Comparison of ENCODE assay signal across 2 cellular contexts in the genomic region with DNA sequence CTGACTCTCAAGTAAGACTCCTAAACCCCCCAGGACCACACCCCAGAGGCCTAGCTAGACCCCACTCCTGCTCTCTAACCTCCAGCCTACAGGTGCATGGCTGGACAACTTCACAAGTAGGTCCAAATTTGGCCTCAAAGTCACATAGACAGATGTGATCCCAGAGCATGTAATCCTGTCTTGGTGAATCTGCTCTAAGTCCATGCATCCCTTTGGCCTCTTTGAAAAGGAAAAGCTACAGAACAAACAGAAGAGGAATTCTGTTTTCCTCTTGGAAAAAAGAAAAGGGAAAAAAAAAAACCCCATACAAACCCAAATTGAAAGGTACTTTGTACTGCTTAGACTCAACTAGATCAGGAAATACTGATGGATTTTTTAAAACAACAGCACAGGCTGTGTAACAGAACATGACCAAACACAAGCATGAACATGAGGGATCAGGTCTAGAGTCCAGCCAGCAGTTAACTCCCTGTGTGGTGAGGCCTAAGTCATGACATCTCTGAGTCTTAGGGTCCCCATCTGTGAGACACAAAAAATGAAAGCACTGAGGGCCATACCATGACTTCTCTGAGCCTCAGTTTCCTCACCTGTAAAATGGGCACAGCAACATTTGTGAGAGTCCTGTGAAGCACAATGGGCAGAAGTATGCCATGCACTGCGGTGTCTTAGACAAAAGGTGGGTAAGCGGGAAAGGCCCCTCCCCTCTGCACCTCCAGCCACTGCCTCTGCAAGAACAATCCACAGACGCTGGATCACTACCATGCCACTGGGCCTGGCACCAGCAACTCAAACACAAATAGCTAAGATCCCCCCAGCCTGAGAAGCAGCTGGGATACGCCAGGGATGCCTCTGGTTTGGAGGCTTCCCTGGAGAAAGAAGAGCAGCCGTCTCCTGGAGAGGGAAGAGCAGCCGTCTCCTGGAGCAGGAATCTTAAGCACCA.
A peak's percentile ranks its signal among the peaks of the same experiment; 100 is the strongest.
TF ChIP-seq lines count a peak whose summit lies in the region.

No MANE protein-coding gene starts in this region.

TF ChIP-seq in HCT116, 20 proteins besides CTCF, POLR2A, EP300 and RAD21:
- TF ChIP-seq, protein P1, sequence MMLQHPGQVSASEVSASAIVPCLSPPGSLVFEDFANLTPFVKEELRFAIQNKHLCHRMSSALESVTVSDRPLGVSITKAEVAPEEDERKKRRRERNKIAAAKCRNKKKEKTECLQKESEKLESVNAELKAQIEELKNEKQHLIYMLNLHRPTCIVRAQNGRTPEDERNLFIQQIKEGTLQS (IDR thresholded peaks at IDR 0.05) = no peak
- no peak for TF ChIP-seq SRF (IDR thresholded peaks at IDR 0.05; ENCODE audit: low read depth)
- TF ChIP-seq SIN3A (IDR thresholded peaks at IDR 0.05; ENCODE audit: low read depth) = no peak
- no peak for TF ChIP-seq ZNF274 (IDR thresholded peaks at IDR 0.05; ENCODE audit: low read depth, low read length)
- no peak for TF ChIP-seq SP1 (IDR thresholded peaks at IDR 0.05; ENCODE audit: low read depth)
- TF ChIP-seq CEBPB (IDR thresholded peaks at IDR 0.05; ENCODE audit: low read depth) = no peak
- no peak for TF ChIP-seq POLR2AphosphoS5 (IDR thresholded peaks at IDR 0.05; ENCODE audit: low read depth, low read length)
- no peak for TF ChIP-seq CBX3 (IDR thresholded peaks at IDR 0.05; ENCODE audit: low read depth)
- TF ChIP-seq EGR1 (IDR thresholded peaks at IDR 0.05; ENCODE audit: low read depth) = no peak
- no peak for TF ChIP-seq FOSL1 (IDR thresholded peaks at IDR 0.05; ENCODE audit: low read depth)
- TF ChIP-seq EZH2 (IDR thresholded peaks at IDR 0.05) = no peak
- no peak for TF ChIP-seq EZH2phosphoT487 (IDR thresholded peaks at IDR 0.05; ENCODE audit: borderline replicate concordance)
- TF ChIP-seq, protein P2, sequence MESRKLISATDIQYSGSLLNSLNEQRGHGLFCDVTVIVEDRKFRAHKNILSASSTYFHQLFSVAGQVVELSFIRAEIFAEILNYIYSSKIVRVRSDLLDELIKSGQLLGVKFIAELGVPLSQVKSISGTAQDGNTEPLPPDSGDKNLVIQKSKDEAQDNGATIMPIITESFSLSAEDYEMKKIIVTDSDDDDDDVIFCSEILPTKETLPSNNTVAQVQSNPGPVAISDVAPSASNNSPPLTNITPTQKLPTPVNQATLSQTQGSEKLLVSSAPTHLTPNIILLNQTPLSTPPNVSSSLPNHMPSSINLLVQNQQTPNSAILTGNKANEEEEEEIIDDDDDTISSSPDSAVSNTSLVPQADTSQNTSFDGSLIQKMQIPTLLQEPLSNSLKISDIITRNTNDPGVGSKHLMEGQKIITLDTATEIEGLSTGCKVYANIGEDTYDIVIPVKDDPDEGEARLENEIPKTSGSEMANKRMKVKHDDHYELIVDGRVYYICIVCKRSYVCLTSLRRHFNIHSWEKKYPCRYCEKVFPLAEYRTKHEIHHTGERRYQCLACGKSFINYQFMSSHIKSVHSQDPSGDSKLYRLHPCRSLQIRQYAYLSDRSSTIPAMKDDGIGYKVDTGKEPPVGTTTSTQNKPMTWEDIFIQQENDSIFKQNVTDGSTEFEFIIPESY (IDR thresholded peaks at IDR 0.05; ENCODE audit: extremely low read depth, insufficient replicate concordance, low read length) = no peak

TF ChIP-seq in K562, 482 proteins besides CTCF, POLR2A, EP300 and RAD21:
- TF ChIP-seq ESRRA (IDR thresholded peaks at IDR 0.05; ENCODE audit: borderline replicate concordance, low read depth) (0 out of 2 replicates have a peak, but pooled peaks have one; percentile 19), ZNF785 (CRISPR knock-in tag; IDR thresholded peaks at IDR 0.05) (no peak), BCOR (IDR thresholded peaks at IDR 0.05) (peak; percentile 96), HDAC1 (IDR thresholded peaks at IDR 0.05) (peak in 1 of 2 experiments; percentile 33; a peak in 1 of 4 replicates), RCOR1 (IDR thresholded peaks at IDR 0.05; ENCODE audit: borderline replicate concordance in 1 of 2, low read depth in 2 of 2, low read length in 2 of 2) (peak in 1 of 2 experiments; percentile 81; a peak in 3 of 4 replicates), CBX3 (IDR thresholded peaks at IDR 0.05; ENCODE audit: borderline replicate concordance in 1 of 2, low read length in 2 of 2) (no peak), SMARCA5 (IDR thresholded peaks at IDR 0.05) (peak; percentile 92), NCOR1 (IDR thresholded peaks at IDR 0.05) (no peak), HDAC2 (IDR thresholded peaks at IDR 0.05) (peak; percentile 66), PHF20 (IDR thresholded peaks at IDR 0.05; ENCODE audit: partially characterized antibody) (peak; percentile 19), ADNP (tag; IDR thresholded peaks at IDR 0.05) (peak; percentile 93), CBX1 (IDR thresholded peaks at IDR 0.05; ENCODE audit: low read depth) (peak; percentile 55; the same call in 1 of the 2 replicates), ARHGAP35 (IDR thresholded peaks at IDR 0.05; ENCODE audit: partially characterized antibody) (no peak), RBM25 (IDR thresholded peaks at IDR 0.05; ENCODE audit: low read depth, low read length, severe bottlenecking) (peak; percentile 97), KDM1A (IDR thresholded peaks at IDR 0.05) (peak; percentile 62 to 76), PTBP1 (IDR thresholded peaks at IDR 0.05; ENCODE audit: low read depth, low read length) (peak; percentile 69; the same call in 1 of the 2 replicates)
TF ChIP-seq in K562: peak in this region for 12.
